ENCODE assay signal across 22 cellular contexts in the genomic region with DNA sequence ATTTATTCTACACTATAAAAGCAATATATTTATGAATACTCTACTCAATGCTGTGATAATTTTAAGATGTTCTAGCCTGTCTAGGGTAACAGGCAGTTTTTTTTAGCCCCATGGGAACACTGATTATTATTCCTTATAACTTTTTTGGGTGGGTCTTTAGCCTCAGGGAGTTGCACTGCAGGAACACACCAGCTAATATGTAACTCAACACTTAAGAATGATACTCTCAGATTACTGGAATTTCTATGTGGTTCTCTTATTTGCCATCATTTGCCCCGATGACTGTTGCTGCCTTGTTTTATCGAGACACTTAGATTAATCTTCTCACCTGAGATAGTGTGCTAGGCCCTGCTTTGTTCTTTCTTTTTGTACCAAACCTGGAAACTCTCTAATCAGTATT.
DNase-seq lines count a peak whose midpoint lies in the region; ATAC-seq, FAIRE-seq and TF ChIP-seq lines count a peak whose summit lies in the region.
"Had no signal": no experiment of that assay in that cellular context is flagged by ENCODE, and none has a peak within 500 bp of the region (broad histone marks: within the 10 kb centered on the region; RNA-seq: fewer than 3 reads in every experiment).

No MANE protein-coding gene starts in this region.

- FAIRE-seq in bronchial epithelial cell (lab: Jason Lieb, UNC) (no peak), small intestine (lab: Jason Lieb, UNC) (no peak)
- FAIRE-seq: GM19239 had no signal

- no peak overlapping the region for H3K9ac ChIP-seq in PC-3 (ENCODE audit: low read length)

- peak overlapping the region; percentile 31 for H3K27ac Mint-ChIP-seq in HFFc6
- H3K27ac Mint-ChIP-seq: GM23338; T-helper 1 cell treated with Interleukin-12 subunit alpha and Interleukin-12 subunit beta and Interleukin-4 antibody, amounts not matched to agents 30 μg/mL and 1 μg/mL, for 36 hours had no signal

- no TSS peak for BruUV-seq in PC-3 (replicated peaks; lab: Mats Ljungman, UMichigan)

- no peaks in the 10 kb centered on the region for H4K20me1 ChIP-seq in PC-3 (ENCODE audit: low read length)

- WGBS in small intestine, 3 donors: 63 to 86% (median 67%) methylated on average over 2 of the region's 2 CpGs

- CTCF ChIA-PET in PC-3 (lab: Charles Lee): no interaction called here

- H3K4me3 ChIP-seq in PC-3 (ENCODE audit: low read length) (no peak overlapping the region), bronchial epithelial cell (ENCODE audit: low read depth, low read length) (no peak overlapping the region), small intestine (ENCODE audit: low read depth in 1 of 2, low read length in 2 of 2) (no peak overlapping the region)
- H3K4me3 ChIP-seq: GM23338 had no signal

- TF ChIP-seq CTCF in HFFc6 (IDR thresholded peaks at IDR 0.05): no peak
- TF ChIP-seq CTCF in PC-3 (conservative IDR thresholded peaks at IDR 0.05; ENCODE audit: low read depth, low read length): no peak
- no peak for TF ChIP-seq CTCF in bronchial epithelial cell (IDR thresholded peaks at IDR 0.05; ENCODE audit: insufficient read depth, low read length, severe bottlenecking)

- no peaks in the 10 kb centered on the region for H3K79me2 ChIP-seq in PC-3 (ENCODE audit: low read length)

- H3K27me3 Mint-ChIP-seq in HFFc6 (ENCODE audit: insufficient read depth): no peaks in the 10 kb centered on the region

- ATAC-seq in PC-3 (peak; percentile 31), GM18907 (IDR thresholded peaks at IDR 0.05; ENCODE audit: unreplicated experiment) (no peak), GM19324 (IDR thresholded peaks at IDR 0.05; ENCODE audit: low FRiP score, unreplicated experiment) (no peak)
- ATAC-seq: GM23338 had no signal

- peaks cover 11% of the 10 kb centered on the region; the same call in 1 of the 2 replicates for H3K36me3 Mint-ChIP-seq in HFFc6 (ENCODE audit: low read depth)

- intact Hi-C loops in PC-3 (cut with micrococcal nuclease): no loop called here

- no peaks in the 10 kb centered on the region for H3K27me3 ChIP-seq in PC-3 (ENCODE audit: low read length)
- H3K27me3 ChIP-seq in bronchial epithelial cell (ENCODE audit: control insufficient read depth, insufficient read depth, low read length): no peaks in the 10 kb centered on the region
- H3K27me3 ChIP-seq in small intestine (ENCODE audit: control insufficient read depth in 2 of 2, insufficient read depth in 2 of 2, low read length in 2 of 2): no peaks in the 10 kb centered on the region

- no peaks in the 10 kb centered on the region for H3K9me3 ChIP-seq in PC-3 (ENCODE audit: low read length)
- no peaks in the 10 kb centered on the region for H3K9me3 ChIP-seq in small intestine (ENCODE audit: control insufficient read depth, low read depth)

- POLR2A ChIA-PET in PC-3 (lab: Charles Lee; ENCODE audit: unreplicated experiment): no interaction called here

- H2AFZ ChIP-seq in PC-3 (ENCODE audit: low read length): peak overlapping the region; percentile 38; the same call in 1 of the 2 replicates
- H2AFZ ChIP-seq: GM23338 had no signal

- H3K9me2 ChIP-seq in PC-3 (replicated peaks; ENCODE audit: low read length): no peaks in the 10 kb centered on the region

- no peaks in the 10 kb centered on the region for H3K9me3 Mint-ChIP-seq in HFFc6
- H3K9me3 Mint-ChIP-seq: GM23338; T-helper 1 cell treated with Interleukin-12 subunit alpha and Interleukin-12 subunit beta and Interleukin-4 antibody, amounts not matched to agents 30 μg/mL and 1 μg/mL, for 36 hours had no signal

- peaks cover 42% of the 10 kb centered on the region for H3K4me1 Mint-ChIP-seq in HFFc6 (ENCODE audit: low read depth)

- H3K27ac ChIP-seq in PC-3 (ENCODE audit: low read length): no peak overlapping the region
- no peak overlapping the region for H3K27ac ChIP-seq in small intestine (ENCODE audit: low read depth in 1 of 2, low read length in 1 of 2)
- H3K27ac ChIP-seq: C4-2B had no signal

- H3F3A ChIP-seq in PC-3 (ENCODE audit: low read length, unreplicated experiment): no peaks in the 10 kb centered on the region

- no peaks in the 10 kb centered on the region for H3K36me3 ChIP-seq in PC-3 (ENCODE audit: low read depth, low read length)
- H3K36me3 ChIP-seq in bronchial epithelial cell (ENCODE audit: control insufficient read depth, insufficient read depth, low read length): no peaks in the 10 kb centered on the region
- H3K36me3 ChIP-seq in small intestine (ENCODE audit: control insufficient read depth in 2 of 2, insufficient read depth in 2 of 2, low read length in 2 of 2): no peaks in the 10 kb centered on the region

- peak; percentile 40 for DNase-seq in HFFc6
- peak; percentile 17 for DNase-seq in PC-3
- peak; percentile 34 for DNase-seq in bronchial epithelial cell (ENCODE audit: low read depth)
- DNase-seq in non-pigmented ciliary epithelial cell (ENCODE audit: low read depth): peak; percentile 14
- no peak for DNase-seq in kidney glomerular epithelial cell (lab: John Stamatoyannopoulos, UW)
- DNase-seq in small intestine: no peak
- DNase-seq: ACHN, DND-41, GF-D8, Kasumi-1, NCI-H187, NCI-H2227 treated with DMSO at 0.1 percent for 48 hours, NCI-H524, NCI-H82, OCI-M1, SHP77 treated with DMSO at 0.1 percent for 48 hours had no signal

- H3K4me1 ChIP-seq in PC-3 (ENCODE audit: insufficient read depth, low read length) (no peaks in the 10 kb centered on the region), small intestine (ENCODE audit: control insufficient read depth in 2 of 2, insufficient read depth in 1 of 2, low read depth in 1 of 2, low read length in 1 of 2) (no peaks in the 10 kb centered on the region)

- peak overlapping the region; percentile 38; the same call in 1 of the 2 replicates for H3K4me3 Mint-ChIP-seq in HFFc6
- H3K4me3 Mint-ChIP-seq: GM23338; T-helper 1 cell treated with Interleukin-12 subunit alpha and Interleukin-12 subunit beta and Interleukin-4 antibody, amounts not matched to agents 30 μg/mL and 1 μg/mL, for 36 hours had no signal

- peak overlapping the region; percentile 10; the same call in 1 of the 2 replicates for H3K4me2 ChIP-seq in PC-3 (ENCODE audit: low read length)
- H3K4me2 ChIP-seq: GM23338 had no signal

Comparison
In these comparisons a context has a peak if more than half of its experiments do, and no peak if none do; other contexts are left out.
1. DNase-seq: peak in HFFc6 (single experiment), PC-3 (single experiment), bronchial epithelial cell (single experiment) and non-pigmented ciliary epithelial cell (single experiment); none in kidney glomerular epithelial cell (single experiment) and small intestine (single experiment).